Comparison of ENCODE assay signal across 1 cellular context in genomic region chr7:69992938-69993337, GRCh38.
TF ChIP-seq lines count a peak whose summit lies in the region.

No MANE protein-coding gene starts in this region.

TF ChIP-seq in HepG2, 621 proteins besides CTCF, POLR2A, EP300 and RAD21 (continued from another document):
- TF ChIP-seq PRDM15 (CRISPR knock-in tag; IDR thresholded peaks at IDR 0.05) (no peak), ZNF570 (CRISPR knock-in tag; IDR thresholded peaks at IDR 0.05; ENCODE audit: borderline replicate concordance) (no peak), NAIF1 (CRISPR knock-in tag; IDR thresholded peaks at IDR 0.05; ENCODE audit: borderline replicate concordance) (no peak), SNAPC4 (CRISPR knock-in tag; IDR thresholded peaks at IDR 0.05) (no peak), KDM6A (CRISPR knock-in tag; IDR thresholded peaks at IDR 0.05; ENCODE audit: low read depth) (no peak)
